In the genomic region with DNA sequence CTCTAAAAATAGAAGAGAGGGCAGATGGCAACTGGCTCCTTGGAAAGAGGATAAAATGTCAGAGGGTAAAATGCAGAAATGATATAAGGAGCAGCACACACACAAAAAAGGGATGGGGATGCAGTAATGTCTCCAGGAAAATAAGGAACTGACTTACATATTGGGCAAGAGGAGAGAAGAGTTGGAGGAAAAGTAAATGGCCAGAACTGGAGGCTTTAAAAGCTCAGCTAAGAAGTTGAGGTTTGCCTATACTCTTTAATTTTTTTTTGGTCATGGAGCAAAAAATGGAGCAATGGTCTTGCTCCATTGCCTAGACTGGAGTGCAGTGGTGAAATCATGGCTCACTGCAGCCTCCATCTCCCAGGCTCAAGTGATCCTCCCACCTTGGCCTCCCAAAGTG, we compare ENCODE assay signal across 1 cellular context.
TF ChIP-seq lines count a peak whose summit lies in the region.

No MANE protein-coding gene starts in this region.

TF ChIP-seq in HepG2, 621 proteins besides CTCF, POLR2A, EP300 and RAD21:
- TF ChIP-seq SCMH1 (CRISPR knock-in tag; IDR thresholded peaks at IDR 0.05; ENCODE audit: borderline replicate concordance) = no peak
- no peak for TF ChIP-seq SP4 (CRISPR knock-in tag; IDR thresholded peaks at IDR 0.05)
- TF ChIP-seq NFE2L2 (IDR thresholded peaks at IDR 0.05; ENCODE audit: low read length) = no peak
- no peak for TF ChIP-seq GATAD2A (CRISPR knock-in tag; IDR thresholded peaks at IDR 0.05)
- TF ChIP-seq MBNL3 (CRISPR knock-in tag; conservative IDR thresholded peaks at IDR 0.05) = no peak
- TF ChIP-seq ATAD3A (CRISPR knock-in tag; IDR thresholded peaks at IDR 0.05) = no peak
- TF ChIP-seq ONECUT2 (CRISPR knock-in tag; IDR thresholded peaks at IDR 0.05) = no peak
- no peak for TF ChIP-seq KDM2A (CRISPR knock-in tag; IDR thresholded peaks at IDR 0.05; ENCODE audit: borderline replicate concordance, low read depth)
- no peak for TF ChIP-seq SAP130 (CRISPR knock-in tag; IDR thresholded peaks at IDR 0.05; ENCODE audit: low read depth)
- no peak for TF ChIP-seq HNF1A (IDR thresholded peaks at IDR 0.05; ENCODE audit: low read depth)
- TF ChIP-seq HNF1A (CRISPR knock-in tag; IDR thresholded peaks at IDR 0.05; ENCODE audit: borderline replicate concordance) = no peak
- no peak for TF ChIP-seq MXD4 (CRISPR knock-in tag; IDR thresholded peaks at IDR 0.05)
- TF ChIP-seq CREBL2 (CRISPR knock-in tag; IDR thresholded peaks at IDR 0.05; ENCODE audit: borderline replicate concordance) = no peak
- no peak for TF ChIP-seq ZNF225 (CRISPR knock-in tag; IDR thresholded peaks at IDR 0.05)
- TF ChIP-seq ZNF556 (CRISPR knock-in tag; IDR thresholded peaks at IDR 0.05; ENCODE audit: borderline replicate concordance) = no peak
- TF ChIP-seq TBX3 (IDR thresholded peaks at IDR 0.05; ENCODE audit: borderline replicate concordance) = no peak
- no peak for TF ChIP-seq SSRP1 (CRISPR knock-in tag; IDR thresholded peaks at IDR 0.05)
- TF ChIP-seq DMAP1 (CRISPR knock-in tag; IDR thresholded peaks at IDR 0.05) = no peak
- TF ChIP-seq ZNF577 (CRISPR knock-in tag; IDR thresholded peaks at IDR 0.05; ENCODE audit: borderline replicate concordance, low read depth) = no peak
- no peak for TF ChIP-seq ATM (IDR thresholded peaks at IDR 0.05; ENCODE audit: borderline replicate concordance)
- no peak for TF ChIP-seq ZMAT3 (CRISPR knock-in tag; conservative IDR thresholded peaks at IDR 0.05)
TF ChIP-seq in HepG2: peak in this region for 0.
